ENCODE assay signal across 1 cellular context in genomic region chr17:81931557-81932332, GRCh38.
A peak's percentile ranks its signal among the peaks of the same experiment; 100 is the strongest.
TF ChIP-seq lines count a peak whose summit lies in the region.

No MANE protein-coding gene starts in this region.

TF ChIP-seq in HepG2, 621 proteins besides CTCF, POLR2A, EP300 and RAD21 (continues in another document):
- TF ChIP-seq ZNF34 (CRISPR knock-in tag; IDR thresholded peaks at IDR 0.05; ENCODE audit: borderline replicate concordance) (peak; percentile 68; the same call in 1 of the 2 replicates), FLYWCH1 (CRISPR knock-in tag; IDR thresholded peaks at IDR 0.05) (0 out of 2 replicates have a peak, but pooled peaks have one; percentile 65), HNRNPL (IDR thresholded peaks at IDR 0.05; ENCODE audit: low read depth, low read length) (peak; percentile 57; the same call in 1 of the 2 replicates), SNAPC2 (CRISPR knock-in tag; IDR thresholded peaks at IDR 0.05) (0 out of 2 replicates have a peak, but pooled peaks have one; percentile 52), ATF4 (CRISPR knock-in tag; IDR thresholded peaks at IDR 0.05) (peak in 1 of 2 experiments; percentile 26; a peak in 1 of 4 replicates), SPEN (CRISPR knock-in tag; IDR thresholded peaks at IDR 0.05; ENCODE audit: low read depth) (0 out of 2 replicates have a peak, but pooled peaks have one; percentile 2), ZNF615 (CRISPR knock-in tag; IDR thresholded peaks at IDR 0.05; ENCODE audit: borderline replicate concordance) (0 out of 2 replicates have a peak, but pooled peaks have one; percentile 40), RAD51 (IDR thresholded peaks at IDR 0.05; ENCODE audit: borderline replicate concordance) (no peak), ZFP91 (CRISPR knock-in tag; IDR thresholded peaks at IDR 0.05; ENCODE audit: borderline replicate concordance) (peak; percentile 71; the same call in 1 of the 2 replicates), TGIF2 (CRISPR knock-in tag; IDR thresholded peaks at IDR 0.05) (0 out of 2 replicates have a peak, but pooled peaks have one; percentile 10), ZNF891 (CRISPR knock-in tag; IDR thresholded peaks at IDR 0.05) (peak; percentile 73; the same call in 1 of the 2 replicates), KDM5B (CRISPR knock-in tag; IDR thresholded peaks at IDR 0.05; ENCODE audit: borderline replicate concordance) (0 out of 2 replicates have a peak, but pooled peaks have one; percentile 24), MAFK (conservative IDR thresholded peaks at IDR 0.05 in 1 of 2, IDR thresholded peaks at IDR 0.05 in 1 of 2; ENCODE audit: low read length in 2 of 2) (no peak), DZIP1 (CRISPR knock-in tag; IDR thresholded peaks at IDR 0.05) (0 out of 2 replicates have a peak, but pooled peaks have one; percentile 31), MLX (CRISPR knock-in tag; IDR thresholded peaks at IDR 0.05) (no peak), NR0B2 (CRISPR knock-in tag; IDR thresholded peaks at IDR 0.05) (peak; percentile 21; the same call in 1 of the 2 replicates), ZNF768 (CRISPR knock-in tag; IDR thresholded peaks at IDR 0.05) (no peak), HNRNPH1 (optimal IDR thresholded peaks at IDR 0.05; ENCODE audit: low read depth, low read length) (peak; percentile 21), HINFP (CRISPR knock-in tag; IDR thresholded peaks at IDR 0.05; ENCODE audit: low read depth) (peak; percentile 35; the same call in 1 of the 2 replicates), PAF1 (CRISPR knock-in tag; IDR thresholded peaks at IDR 0.05) (peak; percentile 23), ZC3H4 (CRISPR knock-in tag; IDR thresholded peaks at IDR 0.05; ENCODE audit: borderline replicate concordance) (0 out of 2 replicates have a peak, but pooled peaks have one; percentile 13), AHDC1 (CRISPR knock-in tag; IDR thresholded peaks at IDR 0.05; ENCODE audit: borderline replicate concordance) (no peak), ZNF609 (CRISPR knock-in tag; IDR thresholded peaks at IDR 0.05; ENCODE audit: borderline replicate concordance) (peak; percentile 40; the same call in 1 of the 2 replicates), ZNF75D (CRISPR knock-in tag; IDR thresholded peaks at IDR 0.05; ENCODE audit: borderline replicate concordance) (peak; percentile 79; the same call in 1 of the 2 replicates), ZNF253 (CRISPR knock-in tag; IDR thresholded peaks at IDR 0.05; ENCODE audit: borderline replicate concordance) (0 out of 2 replicates have a peak, but pooled peaks have one; percentile 5), NRL (CRISPR knock-in tag; IDR thresholded peaks at IDR 0.05; ENCODE audit: borderline replicate concordance) (no peak), ZSCAN21 (CRISPR knock-in tag; IDR thresholded peaks at IDR 0.05; ENCODE audit: borderline replicate concordance) (peak; percentile 54; the same call in 1 of the 2 replicates), KDM2A (CRISPR knock-in tag; IDR thresholded peaks at IDR 0.05; ENCODE audit: borderline replicate concordance, low read depth) (peak; percentile 60; the same call in 1 of the 2 replicates), MTF2 (CRISPR knock-in tag; IDR thresholded peaks at IDR 0.05; ENCODE audit: borderline replicate concordance) (no peak), FIP1L1 (IDR thresholded peaks at IDR 0.05; ENCODE audit: borderline replicate concordance, insufficient read depth, low read depth, low read length) (no peak), ZNF710 (CRISPR knock-in tag; IDR thresholded peaks at IDR 0.05; ENCODE audit: borderline replicate concordance) (0 out of 2 replicates have a peak, but pooled peaks have one; percentile 40), JARID2 (CRISPR knock-in tag; IDR thresholded peaks at IDR 0.05; ENCODE audit: insufficient replicate concordance) (no peak)
